In the genomic region with DNA sequence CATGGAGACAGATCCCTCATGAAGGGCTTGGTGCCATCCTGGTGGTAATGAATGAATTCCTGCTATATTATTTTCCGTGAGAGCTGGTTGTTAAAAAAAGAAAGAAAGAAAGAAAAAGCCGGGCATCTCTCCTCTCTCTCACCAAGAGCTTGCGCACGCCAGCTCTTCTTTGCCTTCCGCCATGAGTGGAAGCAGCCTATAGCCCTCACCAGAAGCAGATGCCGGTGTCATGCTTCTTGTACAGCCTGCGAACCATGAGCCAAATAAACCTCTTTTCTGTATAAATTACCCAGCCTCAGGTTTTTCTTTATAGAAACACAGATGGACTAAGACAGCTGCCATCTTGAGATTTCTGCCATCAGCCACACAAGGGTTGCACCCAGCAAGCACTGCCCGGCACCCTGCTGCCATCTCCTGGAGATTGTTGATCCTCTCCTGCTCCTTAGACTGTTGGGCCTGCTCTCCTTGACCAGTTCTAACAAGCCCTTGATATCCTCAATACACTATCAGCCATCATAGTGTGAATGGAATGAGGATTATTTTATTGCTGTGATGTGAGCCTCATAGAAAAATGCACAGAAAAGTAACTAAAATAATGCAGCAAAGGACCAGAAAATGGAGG, we compare ENCODE assay signal across 13 cellular contexts. TPM values are rescaled to one million over a fixed set of nuclear protein-coding genes. Genes with fewer than 3 reads are reported as not detected.
A peak's percentile ranks its signal among the peaks of the same experiment; 100 is the strongest.
DNase-seq lines count a peak whose midpoint lies in the region; ATAC-seq, FAIRE-seq and TF ChIP-seq lines count a peak whose summit lies in the region.
"Had no signal": no experiment of that assay in that cellular context is flagged by ENCODE, and none has a peak within 500 bp of the region (broad histone marks: within the 10 kb centered on the region; RNA-seq: fewer than 3 reads in every experiment).

No MANE protein-coding gene starts in this region.

- H3K4me3 Mint-ChIP-seq in GM23338 = no peak overlapping the region
- no peak overlapping the region for H3K4me3 Mint-ChIP-seq in activated CD4-positive, alpha-beta T cell treated with anti-CD3 and anti-CD28 coated beads, Interleukin-2, amount 10 ng/mL, durations not matched to agents 24 days and 14 days

- no peak overlapping the region for H3K27ac ChIP-seq in GM23338 (ENCODE audit: low read depth)
- no peak overlapping the region for H3K27ac ChIP-seq in RWPE2 (ENCODE audit: poor library complexity, severe bottlenecking)
- peak overlapping the region; percentile 0 for H3K27ac ChIP-seq in keratinocyte (ENCODE audit: control insufficient read depth, insufficient read depth, low read length)
- H3K27ac ChIP-seq: suprapubic skin had no signal

- dilution Hi-C loops in keratinocyte (cut with MboI; ENCODE audit: extremely low pct_ligation_motif_present, low sequenced_read_pairs) = no loop called here

- peaks cover 1% of the 10 kb centered on the region; the same call in 1 of the 3 replicates for H3K4me1 Mint-ChIP-seq in GM23338
- H3K4me1 Mint-ChIP-seq in activated CD4-positive, alpha-beta T cell treated with anti-CD3 and anti-CD28 coated beads, Interleukin-2, amount 10 ng/mL, durations not matched to agents 24 days and 14 days = peaks cover 1% of the 10 kb centered on the region

- H3K9ac ChIP-seq in keratinocyte (ENCODE audit: control insufficient read depth, extremely low read depth, insufficient read depth, low read length) = no peak overlapping the region

- no peak overlapping the region for H3K4me2 ChIP-seq in GM23338
- no peak overlapping the region for H3K4me2 ChIP-seq in keratinocyte (ENCODE audit: control insufficient read depth, extremely low read depth, insufficient read depth, low read depth, low read length)

- H4K20me1 ChIP-seq in GM23338 (replicated peaks; ENCODE audit: insufficient read depth) (no peaks in the 10 kb centered on the region), keratinocyte (ENCODE audit: control insufficient read depth, extremely low read depth, insufficient read depth, low read length) (no peaks in the 10 kb centered on the region)

- DNase-seq in Caki2 (ENCODE audit: low read depth) = peak; percentile 23
- DNase-seq in GM23338 (ENCODE audit: low spot score) = peak; percentile 18
- DNase-seq in RWPE2 (ENCODE audit: low spot score) = no peak
- peak; percentile 52 for DNase-seq in keratinocyte (ENCODE audit: low read depth, low spot score)
- DNase-seq in activated CD4-positive, alpha-beta T cell treated with anti-CD3 and anti-CD28 coated beads, Interleukin-2, amount 10 ng/mL, durations not matched to agents 24 days and 14 days = no peak
- DNase-seq in posterior vena cava (ENCODE audit: low spot score) = no peak
- DNase-seq: cerebellar nuclear complex, NCI-H2029 treated with DMSO at 0.1 percent for 48 hours had no signal

- H3K4me3 ChIP-seq in GM23338 (no peak overlapping the region), RWPE2 (ENCODE audit: severe bottlenecking) (no peak overlapping the region), keratinocyte (ENCODE audit: control insufficient read depth in 2 of 3, extremely low read depth in 1 of 3, insufficient read depth in 2 of 3, low read depth in 1 of 3, low read length in 3 of 3) (no peak overlapping the region)
- H3K4me3 ChIP-seq: suprapubic skin had no signal

- no peaks in the 10 kb centered on the region for H3K4me1 ChIP-seq in GM23338 (ENCODE audit: insufficient read depth)
- peaks cover 3% of the 10 kb centered on the region for H3K4me1 ChIP-seq in RWPE2 (ENCODE audit: insufficient read depth, poor library complexity, severe bottlenecking)
- peaks cover 15% of the 10 kb centered on the region for H3K4me1 ChIP-seq in keratinocyte (ENCODE audit: control insufficient read depth, extremely low read depth, insufficient read depth, low read length)
- H3K4me1 ChIP-seq: suprapubic skin had no signal

- intact Hi-C loops in activated CD4-positive, alpha-beta T cell treated with anti-CD3 and anti-CD28 coated beads, Interleukin-2, amount 10 ng/mL, durations not matched to agents 24 days and 14 days (cut with micrococcal nuclease) = no loop called here
- intact Hi-C loops in posterior vena cava (cut with DNase I) = no loop called here

- no peaks in the 10 kb centered on the region for H3K36me3 ChIP-seq in GM23338 (ENCODE audit: insufficient read depth)
- H3K36me3 ChIP-seq in RWPE2 (ENCODE audit: low read depth) = no peaks in the 10 kb centered on the region
- no peaks in the 10 kb centered on the region for H3K36me3 ChIP-seq in keratinocyte (ENCODE audit: control insufficient read depth in 2 of 2, extremely low read depth in 1 of 2, insufficient read depth in 2 of 2, low read length in 2 of 2)
- H3K36me3 ChIP-seq: suprapubic skin had no signal

- H3K36me3 Mint-ChIP-seq in GM23338 (ENCODE audit: low read depth) = no peaks in the 10 kb centered on the region
- no peaks in the 10 kb centered on the region for H3K36me3 Mint-ChIP-seq in activated CD4-positive, alpha-beta T cell treated with anti-CD3 and anti-CD28 coated beads, Interleukin-2, amount 10 ng/mL, durations not matched to agents 24 days and 14 days (ENCODE audit: low read depth)

- no peaks in the 10 kb centered on the region for H3K9me1 ChIP-seq in keratinocyte (ENCODE audit: control insufficient read depth, extremely low read depth, insufficient read depth, low read length)

- no peaks in the 10 kb centered on the region for H3K9me2 ChIP-seq in GM23338 (ENCODE audit: insufficient read depth)

- H3K79me2 ChIP-seq in GM23338 (replicated peaks; ENCODE audit: insufficient read depth) (no peaks in the 10 kb centered on the region), keratinocyte (ENCODE audit: control insufficient read depth, insufficient read depth, low read length) (no peaks in the 10 kb centered on the region)

- H3K9me3 ChIP-seq in RWPE2 (ENCODE audit: severe bottlenecking) (no peaks in the 10 kb centered on the region), keratinocyte (ENCODE audit: control insufficient read depth, low read depth, low read length) (no peaks in the 10 kb centered on the region)
- H3K9me3 ChIP-seq: suprapubic skin had no signal

- no peak overlapping the region for H3K27ac Mint-ChIP-seq in GM23338
- no peak overlapping the region for H3K27ac Mint-ChIP-seq in activated CD4-positive, alpha-beta T cell treated with anti-CD3 and anti-CD28 coated beads, Interleukin-2, amount 10 ng/mL, durations not matched to agents 24 days and 14 days

- H3K27me3 Mint-ChIP-seq in GM23338 (ENCODE audit: insufficient read depth, low read depth, poor library complexity) = no peaks in the 10 kb centered on the region
- peaks cover 12% of the 10 kb centered on the region for H3K27me3 Mint-ChIP-seq in activated CD4-positive, alpha-beta T cell treated with anti-CD3 and anti-CD28 coated beads, Interleukin-2, amount 10 ng/mL, durations not matched to agents 24 days and 14 days

- ATAC-seq in GM23338 (peak; percentile 26; the same call in 1 of the 3 replicates), RWPE2 (ENCODE audit: low read depth) (peak; percentile 95), HG02885 (IDR thresholded peaks at IDR 0.05; ENCODE audit: poor library complexity, unreplicated experiment) (no peak), HG03196 (IDR thresholded peaks at IDR 0.05; ENCODE audit: unreplicated experiment) (no peak)

- H3K27me3 ChIP-seq in GM23338 (ENCODE audit: insufficient read depth) (no peaks in the 10 kb centered on the region), RWPE2 (ENCODE audit: insufficient read depth, poor library complexity, severe bottlenecking) (no peaks in the 10 kb centered on the region), keratinocyte (ENCODE audit: control insufficient read depth, extremely low read depth, insufficient read depth, low read length) (no peaks in the 10 kb centered on the region)

- H3K9me3 Mint-ChIP-seq in GM23338 = no peaks in the 10 kb centered on the region
- no peaks in the 10 kb centered on the region for H3K9me3 Mint-ChIP-seq in activated CD4-positive, alpha-beta T cell treated with anti-CD3 and anti-CD28 coated beads, Interleukin-2, amount 10 ng/mL, durations not matched to agents 24 days and 14 days

- TF ChIP-seq CTCF in GM23338 (conservative IDR thresholded peaks at IDR 0.05; ENCODE audit: low read depth in 2 of 2) (peak in 1 of 2 experiments; percentile 54; a peak in 2 of 4 replicates), RWPE2 (IDR thresholded peaks at IDR 0.05; ENCODE audit: poor library complexity, severe bottlenecking) (peak; percentile 74), keratinocyte (optimal IDR thresholded peaks at IDR 0.05 in 1 of 3, IDR thresholded peaks at IDR 0.05 in 1 of 3, conservative IDR thresholded peaks at IDR 0.05 in 1 of 3; ENCODE audit: extremely low read depth in 1 of 3, insufficient read depth in 2 of 3, low read length in 3 of 3) (peak; percentile 81 to 96 (median 83))

- FAIRE-seq in keratinocyte (lab: Jason Lieb, UNC) = peak; percentile 86
- FAIRE-seq: islet of Langerhans had no signal

- H3F3A ChIP-seq in GM23338 (replicated peaks; ENCODE audit: low read depth) = no peaks in the 10 kb centered on the region

- H2AFZ ChIP-seq in GM23338 (no peak overlapping the region), keratinocyte (ENCODE audit: control insufficient read depth, low read length) (peak overlapping the region; percentile 4)

- in situ Hi-C loops in Caki2 (cut with HindIII; ENCODE audit: low pct_unique_long_range_greater_than_20kb, low sequenced_read_pairs) = no loop called here

RNA-seq across cellular contexts. Expression of a gene that starts 3.5 kb away (rescaled TPM):
- not detected in 2 replicates for total RNA-seq in Caki2 (2014; rRNA removed; shearing (Covaris generic); ENCODE audit: low replicate concordance)
- 0.10 TPM in 1 of 2 replicates, not detected in the other for total RNA-seq in GM23338 (2014; rRNA removed; shearing (Covaris generic))
- 0.18 and 0.21 TPM in 2 replicates for polyA plus RNA-seq in GM23338 (2016; fragmentation: Nextera tagmentation; extraction: Ambion mirVana)
- polyA plus RNA-seq in keratinocyte = 0.42 to 0.73 TPM (median 0.59 TPM) in 3 replicates
- polyA plus RNA-seq in keratinocyte (2011; ENCODE audit: low read depth) = 1.2 TPM
- 0.51 and 0.88 TPM in 2 replicates for polyA plus RNA-seq in keratinocyte (2011; cell fraction: cytosol; rRNA removed)
- 0.29 and 0.59 TPM in 2 replicates for polyA plus RNA-seq in keratinocyte (2011; cell fraction: nucleus; rRNA removed)
- 0.50 and 0.95 TPM in 2 replicates for polyA plus RNA-seq in keratinocyte (2012; ENCODE audit: low replicate concordance)
- 0.42 to 3.3 TPM (median 0.63 TPM) in 3 replicates for polyA minus RNA-seq in keratinocyte
- polyA minus RNA-seq in keratinocyte (2011; cell fraction: cytosol; rRNA and poly(A)+ RNA removed) = not detected
- polyA minus RNA-seq in keratinocyte (2011; cell fraction: nucleus; rRNA and poly(A)+ RNA removed) = 0.32 TPM in 1 of 2 replicates, not detected in the other
- total RNA-seq in activated CD4-positive, alpha-beta T cell treated with anti-CD3 and anti-CD28 coated beads, Interleukin-2, amount 10 ng/mL, durations not matched to agents 24 days and 14 days = not detected in 2 replicates
- not detected for total RNA-seq in posterior vena cava

RNA-seq across cellular contexts. Expression of a gene that starts 30.8 kb away (rescaled TPM):
- total RNA-seq in Caki2 (2014; rRNA removed; shearing (Covaris generic); ENCODE audit: low replicate concordance) = not detected in 2 replicates
- total RNA-seq in GM23338 (2014; rRNA removed; shearing (Covaris generic)) = not detected in 2 replicates
- polyA plus RNA-seq in GM23338 (2016; fragmentation: Nextera tagmentation; extraction: Ambion mirVana) = 0.26 TPM in 1 of 2 replicates, not detected in the other
- polyA plus RNA-seq in keratinocyte = 0.05 to 0.35 TPM (median 0.25 TPM) in 3 replicates
- polyA plus RNA-seq in keratinocyte (2011; ENCODE audit: low read depth) = 0.66 TPM
- 0.10 and 0.24 TPM in 2 replicates for polyA plus RNA-seq in keratinocyte (2011; cell fraction: cytosol; rRNA removed)
- polyA plus RNA-seq in keratinocyte (2011; cell fraction: nucleus; rRNA removed) = 0.51 and 0.83 TPM in 2 replicates
- 0.18 and 1.8 TPM in 2 replicates for polyA plus RNA-seq in keratinocyte (2012; ENCODE audit: low replicate concordance)
- polyA minus RNA-seq in keratinocyte = 0.19 to 0.66 TPM (median 0.53 TPM) in 3 replicates
- not detected for polyA minus RNA-seq in keratinocyte (2011; cell fraction: cytosol; rRNA and poly(A)+ RNA removed)
- polyA minus RNA-seq in keratinocyte (2011; cell fraction: nucleus; rRNA and poly(A)+ RNA removed) = 0.54 and 0.95 TPM in 2 replicates
- total RNA-seq in activated CD4-positive, alpha-beta T cell treated with anti-CD3 and anti-CD28 coated beads, Interleukin-2, amount 10 ng/mL, durations not matched to agents 24 days and 14 days = not detected in 2 replicates
- under 1 TPM; 0.79 to 0.90 TPM for total RNA-seq in posterior vena cava
- total RNA-seq: skeletal muscle tissue had no signal

RNA-seq across cellular contexts. Expression of a gene that starts 38.8 kb away (rescaled TPM):
- 30.0 and 34.0 TPM in 2 replicates for total RNA-seq in Caki2 (2014; rRNA removed; shearing (Covaris generic); ENCODE audit: low replicate concordance)
- total RNA-seq in GM23338 (2014; rRNA removed; shearing (Covaris generic)) = 72.5 and 72.6 TPM in 2 replicates
- 66.3 and 85.6 TPM in 2 replicates for polyA plus RNA-seq in GM23338 (2016; fragmentation: Nextera tagmentation; extraction: Ambion mirVana)
- 29.2 to 61.8 TPM (median 51.9 TPM) in 3 replicates for polyA plus RNA-seq in keratinocyte
- polyA plus RNA-seq in keratinocyte (2011; ENCODE audit: low read depth) = 120 TPM
- 22.2 and 25.9 TPM in 2 replicates for polyA plus RNA-seq in keratinocyte (2011; cell fraction: cytosol; rRNA removed)
- polyA plus RNA-seq in keratinocyte (2011; cell fraction: nucleus; rRNA removed) = 54.9 and 91.4 TPM in 2 replicates
- 44.9 and 73.0 TPM in 2 replicates for polyA plus RNA-seq in keratinocyte (2012; ENCODE audit: low replicate concordance)
- polyA minus RNA-seq in keratinocyte = 6.5 to 19.7 TPM (median 9.0 TPM) in 3 replicates
- 13.0 TPM for polyA minus RNA-seq in keratinocyte (2011; cell fraction: cytosol; rRNA and poly(A)+ RNA removed)
- polyA minus RNA-seq in keratinocyte (2011; cell fraction: nucleus; rRNA and poly(A)+ RNA removed) = 19.3 and 31.4 TPM in 2 replicates
- total RNA-seq in activated CD4-positive, alpha-beta T cell treated with anti-CD3 and anti-CD28 coated beads, Interleukin-2, amount 10 ng/mL, durations not matched to agents 24 days and 14 days = 74.0 and 77.7 TPM in 2 replicates
- 10 to 100 TPM; 37.0 to 39.5 TPM for total RNA-seq in posterior vena cava

RNA-seq across cellular contexts. Expression of a gene that starts 42.2 kb away (rescaled TPM):
- 13.4 and 18.3 TPM in 2 replicates for total RNA-seq in Caki2 (2014; rRNA removed; shearing (Covaris generic); ENCODE audit: low replicate concordance)
- 16.7 and 22.6 TPM in 2 replicates for total RNA-seq in GM23338 (2014; rRNA removed; shearing (Covaris generic))
- polyA plus RNA-seq in GM23338 (2016; fragmentation: Nextera tagmentation; extraction: Ambion mirVana) = 5.8 and 7.3 TPM in 2 replicates
- 14.2 to 15.8 TPM (median 15.0 TPM) in 3 replicates for polyA plus RNA-seq in keratinocyte
- 8.8 TPM for polyA plus RNA-seq in keratinocyte (2011; ENCODE audit: low read depth)
- 9.0 and 15.3 TPM in 2 replicates for polyA plus RNA-seq in keratinocyte (2011; cell fraction: cytosol; rRNA removed)
- 15.9 and 17.3 TPM in 2 replicates for polyA plus RNA-seq in keratinocyte (2011; cell fraction: nucleus; rRNA removed)
- polyA plus RNA-seq in keratinocyte (2012; ENCODE audit: low replicate concordance) = 8.3 TPM in 2 replicates
- 7.0 to 24.6 TPM (median 18.3 TPM) in 3 replicates for polyA minus RNA-seq in keratinocyte
- polyA minus RNA-seq in keratinocyte (2011; cell fraction: cytosol; rRNA and poly(A)+ RNA removed) = 10.9 TPM
- 9.7 and 16.9 TPM in 2 replicates for polyA minus RNA-seq in keratinocyte (2011; cell fraction: nucleus; rRNA and poly(A)+ RNA removed)
- total RNA-seq in activated CD4-positive, alpha-beta T cell treated with anti-CD3 and anti-CD28 coated beads, Interleukin-2, amount 10 ng/mL, durations not matched to agents 24 days and 14 days = 20.9 and 21.4 TPM in 2 replicates
- total RNA-seq in posterior vena cava = 1 to 10 TPM; 6.6 to 9.2 TPM

RNA-seq across cellular contexts. Expression of a gene that starts 56.5 kb away (rescaled TPM):
- not detected in 2 replicates for total RNA-seq in Caki2 (2014; rRNA removed; shearing (Covaris generic); ENCODE audit: low replicate concordance)
- total RNA-seq in GM23338 (2014; rRNA removed; shearing (Covaris generic)) = not detected in 2 replicates
- polyA plus RNA-seq in GM23338 (2016; fragmentation: Nextera tagmentation; extraction: Ambion mirVana) = not detected in 2 replicates
- polyA plus RNA-seq in keratinocyte = 0.03 TPM in 2 of 3 replicates, not detected in the other
- polyA plus RNA-seq in keratinocyte (2011; ENCODE audit: low read depth) = 0.17 TPM
- polyA plus RNA-seq in keratinocyte (2011; cell fraction: cytosol; rRNA removed) = 0.04 TPM in 1 of 2 replicates, not detected in the other
- polyA plus RNA-seq in keratinocyte (2011; cell fraction: nucleus; rRNA removed) = 0.05 and 0.07 TPM in 2 replicates
- polyA plus RNA-seq in keratinocyte (2012; ENCODE audit: low replicate concordance) = 0.03 TPM in 1 of 2 replicates, not detected in the other
- not detected in 3 replicates for polyA minus RNA-seq in keratinocyte
- polyA minus RNA-seq in keratinocyte (2011; cell fraction: cytosol; rRNA and poly(A)+ RNA removed) = not detected
- polyA minus RNA-seq in keratinocyte (2011; cell fraction: nucleus; rRNA and poly(A)+ RNA removed) = not detected in 2 replicates
- not detected in 2 replicates for total RNA-seq in activated CD4-positive, alpha-beta T cell treated with anti-CD3 and anti-CD28 coated beads, Interleukin-2, amount 10 ng/mL, durations not matched to agents 24 days and 14 days
- not detected for total RNA-seq in posterior vena cava
- total RNA-seq: skeletal muscle tissue had no signal

Comparison
In these comparisons a context has a peak if more than half of its experiments do, and no peak if none do; other contexts are left out.
1. DNase-seq: peak in Caki2 (single experiment), GM23338 (single experiment) and keratinocyte (single experiment); none in RWPE2 (single experiment), activated CD4-positive, alpha-beta T cell treated with anti-CD3 and anti-CD28 coated beads, Interleukin-2, amount 10 ng/mL, durations not matched to agents 24 days and 14 days (single experiment) and posterior vena cava (single experiment).
2. ATAC-seq: peak in GM23338 (single experiment) and RWPE2 (single experiment); none in HG02885 (single experiment) and HG03196 (single experiment).